In the genomic region with DNA sequence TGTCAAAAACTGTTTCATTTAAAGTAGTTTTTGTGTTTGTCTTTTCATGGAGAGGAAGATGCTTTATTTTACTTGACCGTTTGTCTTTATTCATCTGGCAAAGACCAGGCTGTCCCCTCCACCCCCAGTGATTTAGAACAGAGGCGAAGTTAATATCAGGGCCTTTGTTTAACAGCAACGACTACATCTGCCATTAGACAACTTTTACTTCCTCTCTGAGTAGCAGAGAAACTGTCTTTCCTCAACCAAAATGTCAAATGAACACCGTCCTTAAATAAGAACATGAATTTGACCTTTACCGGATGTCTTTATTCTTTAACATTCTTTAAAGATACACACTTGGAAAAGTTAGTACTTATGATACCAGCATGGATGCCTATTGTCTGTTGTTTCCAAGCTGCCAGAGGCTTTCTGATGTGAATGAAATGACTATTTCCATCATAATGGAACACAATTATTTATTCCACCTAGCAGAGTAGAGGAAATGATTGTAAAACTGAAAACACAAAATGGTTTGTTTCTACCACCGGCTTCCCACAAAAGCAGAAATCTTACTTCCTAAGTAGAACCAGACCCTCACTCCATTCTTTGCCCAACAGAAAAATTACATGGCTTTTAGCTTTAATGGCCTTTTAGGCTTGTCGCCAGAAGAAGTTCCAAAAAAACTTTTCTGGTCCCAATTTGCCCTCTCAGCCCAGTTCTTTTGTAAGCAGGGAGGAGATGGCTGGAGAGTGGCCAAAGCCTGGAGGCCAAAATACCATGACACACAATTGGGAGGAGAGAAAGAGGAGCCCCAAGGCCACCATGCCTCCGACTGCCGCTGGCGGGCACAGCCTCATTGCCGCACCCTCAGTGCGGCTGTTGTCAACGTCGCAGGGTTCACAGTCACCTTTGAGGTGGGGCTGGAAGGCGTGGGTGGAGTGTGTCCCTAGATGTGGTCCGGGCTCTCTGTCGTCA, we compare ENCODE assay signal across 1 cellular context.
TF ChIP-seq lines count a peak whose summit lies in the region.

No MANE protein-coding gene starts in this region.

TF ChIP-seq in GM23338, 12 proteins besides CTCF, POLR2A, EP300 and RAD21 (continued from another document):
- TF ChIP-seq, protein P1, sequence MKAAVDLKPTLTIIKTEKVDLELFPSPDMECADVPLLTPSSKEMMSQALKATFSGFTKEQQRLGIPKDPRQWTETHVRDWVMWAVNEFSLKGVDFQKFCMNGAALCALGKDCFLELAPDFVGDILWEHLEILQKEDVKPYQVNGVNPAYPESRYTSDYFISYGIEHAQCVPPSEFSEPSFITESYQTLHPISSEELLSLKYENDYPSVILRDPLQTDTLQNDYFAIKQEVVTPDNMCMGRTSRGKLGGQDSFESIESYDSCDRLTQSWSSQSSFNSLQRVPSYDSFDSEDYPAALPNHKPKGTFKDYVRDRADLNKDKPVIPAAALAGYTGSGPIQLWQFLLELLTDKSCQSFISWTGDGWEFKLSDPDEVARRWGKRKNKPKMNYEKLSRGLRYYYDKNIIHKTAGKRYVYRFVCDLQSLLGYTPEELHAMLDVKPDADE (IDR thresholded peaks at IDR 0.05): no peak
- TF ChIP-seq, protein P2, sequence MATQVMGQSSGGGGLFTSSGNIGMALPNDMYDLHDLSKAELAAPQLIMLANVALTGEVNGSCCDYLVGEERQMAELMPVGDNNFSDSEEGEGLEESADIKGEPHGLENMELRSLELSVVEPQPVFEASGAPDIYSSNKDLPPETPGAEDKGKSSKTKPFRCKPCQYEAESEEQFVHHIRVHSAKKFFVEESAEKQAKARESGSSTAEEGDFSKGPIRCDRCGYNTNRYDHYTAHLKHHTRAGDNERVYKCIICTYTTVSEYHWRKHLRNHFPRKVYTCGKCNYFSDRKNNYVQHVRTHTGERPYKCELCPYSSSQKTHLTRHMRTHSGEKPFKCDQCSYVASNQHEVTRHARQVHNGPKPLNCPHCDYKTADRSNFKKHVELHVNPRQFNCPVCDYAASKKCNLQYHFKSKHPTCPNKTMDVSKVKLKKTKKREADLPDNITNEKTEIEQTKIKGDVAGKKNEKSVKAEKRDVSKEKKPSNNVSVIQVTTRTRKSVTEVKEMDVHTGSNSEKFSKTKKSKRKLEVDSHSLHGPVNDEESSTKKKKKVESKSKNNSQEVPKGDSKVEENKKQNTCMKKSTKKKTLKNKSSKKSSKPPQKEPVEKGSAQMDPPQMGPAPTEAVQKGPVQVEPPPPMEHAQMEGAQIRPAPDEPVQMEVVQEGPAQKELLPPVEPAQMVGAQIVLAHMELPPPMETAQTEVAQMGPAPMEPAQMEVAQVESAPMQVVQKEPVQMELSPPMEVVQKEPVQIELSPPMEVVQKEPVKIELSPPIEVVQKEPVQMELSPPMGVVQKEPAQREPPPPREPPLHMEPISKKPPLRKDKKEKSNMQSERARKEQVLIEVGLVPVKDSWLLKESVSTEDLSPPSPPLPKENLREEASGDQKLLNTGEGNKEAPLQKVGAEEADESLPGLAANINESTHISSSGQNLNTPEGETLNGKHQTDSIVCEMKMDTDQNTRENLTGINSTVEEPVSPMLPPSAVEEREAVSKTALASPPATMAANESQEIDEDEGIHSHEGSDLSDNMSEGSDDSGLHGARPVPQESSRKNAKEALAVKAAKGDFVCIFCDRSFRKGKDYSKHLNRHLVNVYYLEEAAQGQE (IDR thresholded peaks at IDR 0.05; ENCODE audit: unreplicated experiment): no peak
- TF ChIP-seq ZNF331 (CRISPR knock-in tag; IDR thresholded peaks at IDR 0.05; ENCODE audit: low read depth) (no peak), POLR2AphosphoS5 (IDR thresholded peaks at IDR 0.05; ENCODE audit: low read depth) (no peak), EZH2 (IDR thresholded peaks at IDR 0.05; ENCODE audit: low read depth, unreplicated experiment) (no peak), ZNF114 (CRISPR knock-in tag; IDR thresholded peaks at IDR 0.05) (no peak), STAT1 (IDR thresholded peaks at IDR 0.05; ENCODE audit: unreplicated experiment) (no peak), EZH2phosphoT487 (IDR thresholded peaks at IDR 0.05; ENCODE audit: unreplicated experiment) (no peak)
- TF ChIP-seq, protein P3, sequence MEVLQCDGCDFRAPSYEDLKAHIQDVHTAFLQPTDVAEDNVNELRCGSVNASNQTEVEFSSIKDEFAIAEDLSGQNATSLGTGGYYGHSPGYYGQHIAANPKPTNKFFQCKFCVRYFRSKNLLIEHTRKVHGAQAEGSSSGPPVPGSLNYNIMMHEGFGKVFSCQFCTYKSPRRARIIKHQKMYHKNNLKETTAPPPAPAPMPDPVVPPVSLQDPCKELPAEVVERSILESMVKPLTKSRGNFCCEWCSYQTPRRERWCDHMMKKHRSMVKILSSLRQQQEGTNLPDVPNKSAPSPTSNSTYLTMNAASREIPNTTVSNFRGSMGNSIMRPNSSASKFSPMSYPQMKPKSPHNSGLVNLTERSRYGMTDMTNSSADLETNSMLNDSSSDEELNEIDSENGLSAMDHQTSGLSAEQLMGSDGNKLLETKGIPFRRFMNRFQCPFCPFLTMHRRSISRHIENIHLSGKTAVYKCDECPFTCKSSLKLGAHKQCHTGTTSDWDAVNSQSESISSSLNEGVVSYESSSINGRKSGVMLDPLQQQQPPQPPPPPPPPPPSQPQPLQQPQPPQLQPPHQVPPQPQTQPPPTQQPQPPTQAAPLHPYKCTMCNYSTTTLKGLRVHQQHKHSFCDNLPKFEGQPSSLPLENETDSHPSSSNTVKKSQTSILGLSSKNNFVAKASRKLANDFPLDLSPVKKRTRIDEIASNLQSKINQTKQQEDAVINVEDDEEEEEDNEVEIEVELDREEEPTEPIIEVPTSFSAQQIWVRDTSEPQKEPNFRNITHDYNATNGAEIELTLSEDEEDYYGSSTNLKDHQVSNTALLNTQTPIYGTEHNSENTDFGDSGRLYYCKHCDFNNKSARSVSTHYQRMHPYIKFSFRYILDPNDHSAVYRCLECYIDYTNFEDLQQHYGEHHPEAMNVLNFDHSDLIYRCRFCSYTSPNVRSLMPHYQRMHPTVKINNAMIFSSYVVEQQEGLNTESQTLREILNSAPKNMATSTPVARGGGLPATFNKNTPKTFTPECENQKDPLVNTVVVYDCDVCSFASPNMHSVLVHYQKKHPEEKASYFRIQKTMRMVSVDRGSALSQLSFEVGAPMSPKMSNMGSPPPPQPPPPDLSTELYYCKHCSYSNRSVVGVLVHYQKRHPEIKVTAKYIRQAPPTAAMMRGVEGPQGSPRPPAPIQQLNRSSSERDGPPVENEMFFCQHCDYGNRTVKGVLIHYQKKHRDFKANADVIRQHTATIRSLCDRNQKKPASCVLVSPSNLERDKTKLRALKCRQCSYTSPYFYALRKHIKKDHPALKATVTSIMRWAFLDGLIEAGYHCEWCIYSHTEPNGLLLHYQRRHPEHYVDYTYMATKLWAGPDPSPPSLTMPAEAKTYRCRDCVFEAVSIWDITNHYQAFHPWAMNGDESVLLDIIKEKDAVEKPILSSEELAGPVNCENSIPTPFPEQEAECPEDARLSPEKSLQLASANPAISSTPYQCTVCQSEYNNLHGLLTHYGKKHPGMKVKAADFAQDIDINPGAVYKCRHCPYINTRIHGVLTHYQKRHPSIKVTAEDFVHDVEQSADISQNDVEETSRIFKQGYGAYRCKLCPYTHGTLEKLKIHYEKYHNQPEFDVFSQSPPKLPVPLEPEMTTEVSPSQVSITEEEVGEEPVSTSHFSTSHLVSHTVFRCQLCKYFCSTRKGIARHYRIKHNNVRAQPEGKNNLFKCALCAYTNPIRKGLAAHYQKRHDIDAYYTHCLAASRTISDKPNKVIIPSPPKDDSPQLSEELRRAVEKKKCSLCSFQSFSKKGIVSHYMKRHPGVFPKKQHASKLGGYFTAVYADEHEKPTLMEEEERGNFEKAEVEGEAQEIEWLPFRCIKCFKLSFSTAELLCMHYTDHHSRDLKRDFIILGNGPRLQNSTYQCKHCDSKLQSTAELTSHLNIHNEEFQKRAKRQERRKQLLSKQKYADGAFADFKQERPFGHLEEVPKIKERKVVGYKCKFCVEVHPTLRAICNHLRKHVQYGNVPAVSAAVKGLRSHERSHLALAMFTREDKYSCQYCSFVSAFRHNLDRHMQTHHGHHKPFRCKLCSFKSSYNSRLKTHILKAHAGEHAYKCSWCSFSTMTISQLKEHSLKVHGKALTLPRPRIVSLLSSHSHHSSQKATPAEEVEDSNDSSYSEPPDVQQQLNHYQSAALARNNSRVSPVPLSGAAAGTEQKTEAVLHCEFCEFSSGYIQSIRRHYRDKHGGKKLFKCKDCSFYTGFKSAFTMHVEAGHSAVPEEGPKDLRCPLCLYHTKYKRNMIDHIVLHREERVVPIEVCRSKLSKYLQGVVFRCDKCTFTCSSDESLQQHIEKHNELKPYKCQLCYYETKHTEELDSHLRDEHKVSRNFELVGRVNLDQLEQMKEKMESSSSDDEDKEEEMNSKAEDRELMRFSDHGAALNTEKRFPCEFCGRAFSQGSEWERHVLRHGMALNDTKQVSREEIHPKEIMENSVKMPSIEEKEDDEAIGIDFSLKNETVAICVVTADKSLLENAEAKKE (CRISPR knock-in tag; IDR thresholded peaks at IDR 0.05): no peak
